ENCODE assay signal across 8 cellular contexts in genomic region chr6:132814716-132815570, GRCh38. TPM values are rescaled to one million over a fixed set of nuclear protein-coding genes. Genes with fewer than 3 reads are reported as not detected.
DNase-seq lines count a peak whose midpoint lies in the region; ATAC-seq, FAIRE-seq and TF ChIP-seq lines count a peak whose summit lies in the region.

No MANE protein-coding gene starts in this region.

- CTCF ChIA-PET in naive thymus-derived CD4-positive, alpha-beta T cell (lab: Charles Lee): interaction anchor here (0.6 to 1.3 kb wide), 5 partner anchors 10 to 1309 kb away, joined by 3 to 6 read pairs (median 4); partner anchors contain the start of gene SLC18B1

- ATAC-seq in GM18867 (IDR thresholded peaks at IDR 0.05; ENCODE audit: unreplicated experiment): peak; percentile 9
- ATAC-seq in HG02798 (IDR thresholded peaks at IDR 0.05; ENCODE audit: poor library complexity, unreplicated experiment): peak; percentile 19
- ATAC-seq in RWPE2 (ENCODE audit: low read depth): no peak
- peak; percentile 3 for ATAC-seq in naive thymus-derived CD4-positive, alpha-beta T cell

- peak overlapping the region; percentile 95 to 100 (median 98) for H3K27ac Mint-ChIP-seq in naive thymus-derived CD4-positive, alpha-beta T cell

- H3K4me3 Mint-ChIP-seq in naive thymus-derived CD4-positive, alpha-beta T cell: peak overlapping the region; percentile 91 to 100 (median 98)

- H3K9ac ChIP-seq in duodenal mucosa (ENCODE audit: low read depth in 1 of 2, low read length in 2 of 2): peak overlapping the region; percentile 83 to 86

- H3K4me1 ChIP-seq in RWPE2 (ENCODE audit: insufficient read depth, poor library complexity, severe bottlenecking) (no peaks in the 10 kb centered on the region), duodenal mucosa (ENCODE audit: control insufficient read depth in 1 of 2, insufficient read depth in 2 of 2, low read length in 2 of 2) (peaks cover 28 to 29% of the 10 kb centered on the region in 2 donors)
- peaks cover 23 to 26% of the 10 kb centered on the region in 2 donors for H3K4me1 ChIP-seq in naive thymus-derived CD4-positive, alpha-beta T cell (ENCODE audit: control insufficient read depth in 2 of 2, insufficient read depth in 2 of 2, low read length in 2 of 2)

- H3K4me3 ChIP-seq in RWPE2 (ENCODE audit: severe bottlenecking) (peak overlapping the region; percentile 74), duodenal mucosa (ENCODE audit: low read depth in 1 of 2, low read length in 2 of 2) (peak overlapping the region; percentile 88 to 92)
- peak overlapping the region; percentile 68 for H3K4me3 ChIP-seq in naive thymus-derived CD4-positive, alpha-beta T cell (ENCODE audit: low read length)

- H3K27me3 Mint-ChIP-seq in naive thymus-derived CD4-positive, alpha-beta T cell: peaks cover 0 to 16% (median 0%) of the 10 kb centered on the region in 5 donors

- POLR2A ChIA-PET in naive thymus-derived CD4-positive, alpha-beta T cell (lab: Charles Lee): interaction anchor here (0.6 to 7.7 kb wide), 20 partner anchors 7 to 1470 kb away, joined by 3 to 140 read pairs (median 6); partner anchors contain the start of genes SLC18B1 and STX7

- H3K36me3 Mint-ChIP-seq in naive thymus-derived CD4-positive, alpha-beta T cell: peaks cover 10 to 53% (median 27%) of the 10 kb centered on the region in 5 donors

- DNase-seq in RWPE2 (ENCODE audit: low spot score): no peak
- DNase-seq in naive thymus-derived CD4-positive, alpha-beta T cell: peak in 1 of 9 donors; percentile 17
- DNase-seq in epidermal melanocyte (ENCODE audit: insufficient read length, low spot score): no peak
- no peak for DNase-seq in NCI-H187 (lab: John Stamatoyannopoulos, UW)
- no peak for DNase-seq in D721Med (ENCODE audit: insufficient read length, low spot score)

- H3K36me3 ChIP-seq in RWPE2 (ENCODE audit: low read depth) (peaks cover 50% of the 10 kb centered on the region), duodenal mucosa (ENCODE audit: control insufficient read depth in 1 of 2, insufficient read depth in 2 of 2, low read length in 2 of 2) (peaks cover 31 to 39% of the 10 kb centered on the region in 2 donors)
- H3K36me3 ChIP-seq in naive thymus-derived CD4-positive, alpha-beta T cell (ENCODE audit: control insufficient read depth in 2 of 3, insufficient read depth in 3 of 3, low read length in 3 of 3): peaks cover 8 to 44% (median 21%) of the 10 kb centered on the region in 3 experiments

- TF ChIP-seq CTCF in RWPE2 (IDR thresholded peaks at IDR 0.05; ENCODE audit: poor library complexity, severe bottlenecking) (no peak), D721Med (IDR thresholded peaks at IDR 0.05; ENCODE audit: insufficient read depth, missing control alignments) (no peak)

- H3K27me3 ChIP-seq in RWPE2 (ENCODE audit: insufficient read depth, poor library complexity, severe bottlenecking) (no peaks in the 10 kb centered on the region), duodenal mucosa (ENCODE audit: control insufficient read depth in 1 of 2, insufficient read depth in 2 of 2, low read length in 2 of 2) (no peaks in the 10 kb centered on the region)
- no peaks in the 10 kb centered on the region for H3K27me3 ChIP-seq in naive thymus-derived CD4-positive, alpha-beta T cell (ENCODE audit: control insufficient read depth in 2 of 2, insufficient read depth in 2 of 2, low read length in 2 of 2)

- H3K9me3 ChIP-seq in RWPE2 (ENCODE audit: severe bottlenecking) (no peaks in the 10 kb centered on the region), duodenal mucosa (ENCODE audit: control insufficient read depth in 1 of 2, low read length in 2 of 2) (no peaks in the 10 kb centered on the region)
- H3K9me3 ChIP-seq in naive thymus-derived CD4-positive, alpha-beta T cell (ENCODE audit: control insufficient read depth in 2 of 3, low read length in 3 of 3): no peaks in the 10 kb centered on the region

- H3K9me3 Mint-ChIP-seq in naive thymus-derived CD4-positive, alpha-beta T cell: peaks cover 0 to 10% (median 0%) of the 10 kb centered on the region in 11 donors

- H3K27ac ChIP-seq in RWPE2 (ENCODE audit: poor library complexity, severe bottlenecking): peak overlapping the region; percentile 81
- H3K27ac ChIP-seq in duodenal mucosa (ENCODE audit: low read depth, low read length): peak overlapping the region; percentile 32
- H3K27ac ChIP-seq in naive thymus-derived CD4-positive, alpha-beta T cell (ENCODE audit: low read depth, low read length): peak overlapping the region; percentile 83

- peaks cover 40 to 70% (median 58%) of the 10 kb centered on the region in 7 donors for H3K4me1 Mint-ChIP-seq in naive thymus-derived CD4-positive, alpha-beta T cell

- intact Hi-C loops in naive thymus-derived CD4-positive, alpha-beta T cell (cut with micrococcal nuclease): loop anchor here (1.0 to 5.0 kb wide), 12 partner anchors 8 to 1432 kb away; partner anchors contain the start of genes SLC18B1 (in 2 of the 2), STX7 (in 2 of the 2), MED23 (in 1 of the 2) and TBPL1 (in 1 of the 2)

- FAIRE-seq in D721Med (lab: Jason Lieb, UNC): no peak

RNA-seq across cellular contexts. Expression of gene RPS12, which starts 0.6 kb away (rescaled TPM):
- total RNA-seq in naive thymus-derived CD4-positive, alpha-beta T cell: 1,000 to 10,000 TPM; 1,361 to 2,870 (median 2,682) TPM
- 1,000 to 10,000 TPM; 2,662 to 3,656 TPM for polyA plus RNA-seq in naive thymus-derived CD4-positive, alpha-beta T cell

RNA-seq across cellular contexts. Expression of gene SLC18B1, which starts 16.5 kb away (rescaled TPM):
- total RNA-seq in naive thymus-derived CD4-positive, alpha-beta T cell: 10 to 100 TPM in 4 of 5 experiments, 1 to 10 TPM in 1; 5.7 to 16.4 (median 11.8) TPM
- polyA plus RNA-seq in naive thymus-derived CD4-positive, alpha-beta T cell: 10 to 100 TPM; 17.8 to 18.3 TPM

RNA-seq across cellular contexts. Expression of gene VNN2, which starts 57.2 kb away (rescaled TPM):
- total RNA-seq in naive thymus-derived CD4-positive, alpha-beta T cell: 10 to 100 TPM in 4 of 5 experiments, 1 to 10 TPM in 1; 9.7 to 47.0 (median 32.1) TPM
- 10 to 100 TPM; 43.6 to 52.3 TPM for polyA plus RNA-seq in naive thymus-derived CD4-positive, alpha-beta T cell

Comparison
In these comparisons a context has a peak if more than half of its experiments do, and no peak if none do; other contexts are left out.
1. H3K27ac ChIP-seq: peak in every context shown above with its lines; median percentile 83 in naive thymus-derived CD4-positive, alpha-beta T cell; 81 in RWPE2; 32 in duodenal mucosa.